Comparison of ENCODE assay signal across 1 cellular context in the genomic region with DNA sequence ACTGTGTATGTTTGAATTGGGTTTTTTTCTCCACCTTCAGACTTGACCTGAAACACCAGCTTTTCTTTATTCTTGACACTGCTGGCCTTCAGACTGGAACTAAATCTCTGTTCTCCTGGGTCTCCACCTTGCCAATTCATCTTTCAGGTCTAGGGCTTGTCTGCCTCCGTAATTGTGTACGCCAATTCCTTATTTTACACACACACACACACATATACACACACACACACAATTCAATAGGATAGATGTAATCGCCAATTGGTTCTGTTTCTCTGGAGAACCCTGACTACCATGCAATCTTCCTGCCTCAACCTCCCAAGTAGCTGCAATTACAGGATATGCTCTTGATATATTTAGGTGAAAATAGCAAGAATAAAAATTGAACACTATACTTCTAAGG.
TF ChIP-seq lines count a peak whose summit lies in the region.

No MANE protein-coding gene starts in this region.

TF ChIP-seq in WTC11, 78 proteins besides CTCF, POLR2A, EP300 and RAD21 (continued from another document):
- TF ChIP-seq, protein P1, sequence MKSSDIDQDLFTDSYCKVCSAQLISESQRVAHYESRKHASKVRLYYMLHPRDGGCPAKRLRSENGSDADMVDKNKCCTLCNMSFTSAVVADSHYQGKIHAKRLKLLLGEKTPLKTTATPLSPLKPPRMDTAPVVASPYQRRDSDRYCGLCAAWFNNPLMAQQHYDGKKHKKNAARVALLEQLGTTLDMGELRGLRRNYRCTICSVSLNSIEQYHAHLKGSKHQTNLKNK (CRISPR knock-in tag; IDR thresholded peaks at IDR 0.05), result no peak
- TF ChIP-seq TEAD1 (CRISPR knock-in tag; IDR thresholded peaks at IDR 0.05) (no peak), NFYB (CRISPR knock-in tag; conservative IDR thresholded peaks at IDR 0.05; ENCODE audit: low read depth) (no peak), MYBL2 (CRISPR knock-in tag; IDR thresholded peaks at IDR 0.05) (no peak)
